In genomic region chr11:17208257-17208999, GRCh38 we compare ENCODE assay signal across 8 cellular contexts. TPM values are rescaled to one million over a fixed set of nuclear protein-coding genes. Genes with fewer than 3 reads are reported as not detected.
DNase-seq lines count a peak whose midpoint lies in the region; ATAC-seq and TF ChIP-seq lines count a peak whose summit lies in the region.

No MANE protein-coding gene starts in this region.

- H2AFZ ChIP-seq in OCI-LY3 (ENCODE audit: low read depth, low read length) = peak overlapping the region; percentile 87

- no peaks in the 10 kb centered on the region for H3K27me3 Mint-ChIP-seq in activated naive CD8-positive, alpha-beta T cell treated with anti-CD3 and anti-CD28 coated beads, Interleukin-2, amount 50 U/mL, for 24 hours

- H3K36me3 ChIP-seq in OCI-LY3 (replicated peaks; ENCODE audit: low read depth, low read length) (peaks cover 6% of the 10 kb centered on the region), heart left ventricle (peaks cover 0 to 8% (median 3%) of the 10 kb centered on the region in 9 donors), ovary (no peaks in the 10 kb centered on the region)

- TF ChIP-seq CTCF in OCI-LY3 (IDR thresholded peaks at IDR 0.05; ENCODE audit: low read depth, low read length) (no peak), heart left ventricle (IDR thresholded peaks at IDR 0.05) (no peak), ovary (IDR thresholded peaks at IDR 0.05) (no peak)

- ATAC-seq in GM21576 (IDR thresholded peaks at IDR 0.05; ENCODE audit: unreplicated experiment) (peak; percentile 57), heart left ventricle (peak; percentile 14 to 53 (median 48))
- ATAC-seq in activated naive CD8-positive, alpha-beta T cell treated with anti-CD3 and anti-CD28 coated beads, Interleukin-2, amount 50 U/mL, for 24 hours = peak; percentile 79

- H3K27ac ChIP-seq in OCI-LY3 (ENCODE audit: low read length) (peak overlapping the region; percentile 46), heart left ventricle (peak overlapping the region; percentile 84 to 99 (median 96)), ovary (peak overlapping the region; percentile 97)

- peak overlapping the region; percentile 95 for H3K27ac Mint-ChIP-seq in activated naive CD8-positive, alpha-beta T cell treated with anti-CD3 and anti-CD28 coated beads, Interleukin-2, amount 50 U/mL, for 24 hours

- H3K27me3 ChIP-seq in OCI-LY3 (ENCODE audit: low read depth, low read length) (no peaks in the 10 kb centered on the region), heart left ventricle (no peaks in the 10 kb centered on the region), ovary (no peaks in the 10 kb centered on the region)

- H3K4me3 ChIP-seq in OCI-LY3 (ENCODE audit: low read length) = peak overlapping the region; percentile 84
- peak overlapping the region; percentile 61 to 98 (median 86) for H3K4me3 ChIP-seq in heart left ventricle
- H3K4me3 ChIP-seq in ovary = peak overlapping the region; percentile 63

- 2 to 4% (median 3%) methylated on average over 22 to 26 of the region's 26 CpGs for WGBS in heart left ventricle, 4 donors
- WGBS in ovary, 3 donors = 4% methylated on average over 26 of the region's 26 CpGs

- intact Hi-C loops in heart left ventricle (cut with DNase I) = loop anchor here in 6 of 10 donors (2.0 to 10.0 kb wide), 9 partner anchors 44 to 144 kb away; partner anchors contain the start of genes RPS13 (in 2 of the 6), NCR3LG1 (in 1 of the 6) and NUCB2 (in 1 of the 6)
- intact Hi-C loops in ovary (cut with DNase I) = no loop called here

- H4K20me1 ChIP-seq in OCI-LY3 (ENCODE audit: insufficient read depth, low read length) = peaks cover 2% of the 10 kb centered on the region; the same call in 1 of the 2 replicates

- peaks cover 32% of the 10 kb centered on the region for H3K79me2 ChIP-seq in OCI-LY3 (ENCODE audit: low read length)

- peak overlapping the region; percentile 86 for H3K9ac ChIP-seq in OCI-LY3 (ENCODE audit: low read length)

- peak overlapping the region; percentile 93 for H3K4me3 Mint-ChIP-seq in activated naive CD8-positive, alpha-beta T cell treated with anti-CD3 and anti-CD28 coated beads, Interleukin-2, amount 50 U/mL, for 24 hours

- H3K4me1 Mint-ChIP-seq in activated naive CD8-positive, alpha-beta T cell treated with anti-CD3 and anti-CD28 coated beads, Interleukin-2, amount 50 U/mL, for 24 hours = peaks cover 38% of the 10 kb centered on the region

- TF ChIP-seq POLR2A in heart left ventricle (IDR thresholded peaks at IDR 0.05) (no peak), ovary (IDR thresholded peaks at IDR 0.05) (no peak)

- H3K9me3 ChIP-seq in OCI-LY3 (ENCODE audit: insufficient read depth, low read length) (no peaks in the 10 kb centered on the region), heart left ventricle (no peaks in the 10 kb centered on the region), ovary (no peaks in the 10 kb centered on the region)

- H3K9me3 Mint-ChIP-seq in activated naive CD8-positive, alpha-beta T cell treated with anti-CD3 and anti-CD28 coated beads, Interleukin-2, amount 50 U/mL, for 24 hours = no peaks in the 10 kb centered on the region

- peak overlapping the region; percentile 89 for H3K4me2 ChIP-seq in OCI-LY3 (ENCODE audit: low read length)

- H3K4me1 ChIP-seq in OCI-LY3 (ENCODE audit: low read length) = peaks cover 30% of the 10 kb centered on the region
- H3K4me1 ChIP-seq in heart left ventricle = peaks cover 0 to 53% (median 30%) of the 10 kb centered on the region in 12 donors
- peaks cover 2% of the 10 kb centered on the region for H3K4me1 ChIP-seq in ovary (ENCODE audit: insufficient read depth)

- DNase-seq in EL (peak; percentile 66), HuH-7.5 (ENCODE audit: low spot score) (peak; percentile 56), heart left ventricle (no peak), ovary (peak in 2 of 5 donors; percentile 52 to 66), GM19240 (ENCODE audit: insufficient read length, low spot score) (no peak)
- peak; percentile 48 for DNase-seq in activated naive CD8-positive, alpha-beta T cell treated with anti-CD3 and anti-CD28 coated beads, Interleukin-2, amount 50 U/mL, for 24 hours

- H3K36me3 Mint-ChIP-seq in activated naive CD8-positive, alpha-beta T cell treated with anti-CD3 and anti-CD28 coated beads, Interleukin-2, amount 50 U/mL, for 24 hours (ENCODE audit: low read depth) = peaks cover 4% of the 10 kb centered on the region

- TF ChIP-seq EP300 in ovary (IDR thresholded peaks at IDR 0.05) = no peak

RNA-seq across cellular contexts. Expression of gene PIK3C2A, which starts 0.6 kb away (rescaled TPM):
- total RNA-seq in heart left ventricle (10 to 100 TPM; 28.5 to 52.2 (median 34.9) TPM), ovary (10 to 100 TPM; 39.3 to 66.1 (median 55.0) TPM)
- polyA plus RNA-seq in heart left ventricle (10 to 100 TPM in 1 of 2 donors, 1 to 10 TPM in 1; 9.8 to 13.0 TPM), ovary (10 to 100 TPM; 12.0 to 19.6 TPM)

Comparison
In these comparisons a context has a peak if more than half of its experiments do, and no peak if none do; other contexts are left out.
1. DNase-seq: peak in EL (single experiment), HuH-7.5 (single experiment) and activated naive CD8-positive, alpha-beta T cell treated with anti-CD3 and anti-CD28 coated beads, Interleukin-2, amount 50 U/mL, for 24 hours (single experiment); none in heart left ventricle (0 of 5) and GM19240 (single experiment).
2. H3K27ac ChIP-seq: peak in every context shown above with its lines; median percentile 97 in ovary; 96 in heart left ventricle; 46 in OCI-LY3.
3. intact Hi-C loops: an anchor here in heart left ventricle (2.0 to 10.0 kb wide); none called in ovary.
4. Peak in every context shown above with its lines, with median percentiles within 50 percentile points of each other: ATAC-seq and H3K4me3 ChIP-seq.